ENCODE assay signal across 7 cellular contexts in the genomic region with DNA sequence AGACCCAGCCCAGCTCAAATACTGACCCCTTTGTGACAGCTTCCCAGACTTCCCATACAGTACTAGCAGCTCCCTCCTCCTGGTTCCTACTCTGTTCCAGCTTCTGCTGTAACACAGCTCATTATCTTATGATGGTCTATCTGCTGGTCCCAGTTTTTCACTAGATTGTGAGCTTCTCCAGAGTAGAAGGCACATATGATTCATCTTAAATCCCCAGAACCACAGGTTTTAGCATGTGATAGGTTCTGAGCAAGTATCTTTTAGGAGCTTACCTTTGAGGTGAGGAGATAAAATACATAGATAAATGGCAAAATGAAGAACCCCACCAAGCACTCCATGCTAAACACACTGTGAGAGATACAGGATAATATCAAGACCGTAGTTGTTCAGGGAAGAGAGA.
"Had no signal": no experiment of that assay in that cellular context is flagged by ENCODE, and none has a peak within 500 bp of the region (broad histone marks: within the 10 kb centered on the region; RNA-seq: fewer than 3 reads in every experiment).

No MANE protein-coding gene starts in this region.

- ATAC-seq: HepG2 had no signal

- H3K27ac Mint-ChIP-seq: IgD-negative memory B cell had no signal

- DNase-seq: IMR-90, KBM-7, KG1 had no signal

- H3K4me3 Mint-ChIP-seq: IgD-negative memory B cell had no signal

- FAIRE-seq: HepG2, HTR-8/SVneo had no signal

- H3K27ac ChIP-seq: HL-60 had no signal
